In the genomic region with DNA sequence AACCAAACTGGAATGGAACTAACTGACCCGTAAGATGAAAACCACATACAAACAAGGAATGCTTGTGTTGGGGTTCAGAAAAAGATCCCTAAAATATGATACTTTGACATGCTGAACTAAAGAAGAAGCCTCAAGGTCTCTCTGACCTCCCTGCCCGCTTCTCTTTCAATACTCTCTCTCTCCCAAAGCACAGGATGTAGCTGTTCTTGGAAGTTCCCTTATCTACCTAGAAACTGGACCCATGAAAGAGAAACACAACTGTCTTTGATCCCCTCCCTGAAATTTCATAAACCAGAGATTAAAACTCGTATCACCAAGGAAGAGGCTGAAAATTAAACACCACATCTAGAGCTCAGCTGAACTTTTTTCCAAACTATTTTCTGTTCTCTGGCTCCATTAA, we compare ENCODE assay signal across 1 cellular context.
TF ChIP-seq lines count a peak whose summit lies in the region.

No MANE protein-coding gene starts in this region.

TF ChIP-seq in HEK293T, 16 proteins besides CTCF, POLR2A, EP300 and RAD21:
- TF ChIP-seq SUZ12 (IDR thresholded peaks at IDR 0.05) (no peak), FOXK2 (IDR thresholded peaks at IDR 0.05) (no peak)
